9 cellular contexts compared by ENCODE assay signal in the genomic region with DNA sequence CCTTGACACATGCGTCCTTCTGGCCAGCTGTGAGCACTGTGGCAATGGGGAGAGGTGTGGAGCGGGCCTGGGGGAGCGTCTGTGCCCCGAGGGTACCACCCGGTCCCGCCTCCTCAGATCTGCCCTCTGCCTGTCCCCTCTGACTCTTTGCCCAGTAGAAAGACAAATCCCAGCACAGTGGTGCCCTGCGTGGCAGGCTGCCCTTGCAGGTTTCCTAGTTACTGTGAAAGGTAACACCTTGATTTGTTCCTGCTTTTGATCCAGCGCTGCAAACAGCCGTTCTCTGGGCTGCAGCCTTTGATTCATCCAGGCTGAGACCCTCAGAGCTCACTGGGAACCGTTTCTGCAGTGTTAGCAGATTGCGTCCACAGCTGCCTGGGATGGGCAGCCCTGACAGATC. TPM values are rescaled to one million over a fixed set of nuclear protein-coding genes. Genes with fewer than 3 reads are reported as not detected.
DNase-seq lines count a peak whose midpoint lies in the region; FAIRE-seq and TF ChIP-seq lines count a peak whose summit lies in the region.
"Had no signal": no experiment of that assay in that cellular context is flagged by ENCODE, and none has a peak within 500 bp of the region (broad histone marks: within the 10 kb centered on the region; RNA-seq: fewer than 3 reads in every experiment).

No MANE protein-coding gene starts in this region.

- H4K91ac ChIP-seq in neuronal stem cell (ENCODE audit: low read depth, low read length, poor library complexity) = no peak overlapping the region

- H3K4me2 ChIP-seq in BLaER1 (peak overlapping the region; percentile 95), neuronal stem cell (ENCODE audit: insufficient read depth, low read length, poor library complexity, severe bottlenecking) (no peak overlapping the region)

- H4K8ac ChIP-seq in neuronal stem cell (ENCODE audit: low read depth, low read length) = no peak overlapping the region

- peak overlapping the region; percentile 61 to 88 (median 75) for H3K27ac Mint-ChIP-seq in IgD-negative memory B cell

- peak overlapping the region; percentile 54; the same call in 1 of the 2 replicates for H3K4me3 ChIP-seq in BLaER1
- no peak overlapping the region for H3K4me3 ChIP-seq in effector memory CD4-positive, alpha-beta T cell (ENCODE audit: insufficient read depth, low read depth, low read length, poor library complexity, severe bottlenecking)
- H3K4me3 ChIP-seq in neuronal stem cell (ENCODE audit: low read length in 2 of 2) = peak overlapping the region in 1 of 2 donors; percentile 12
- H3K4me3 ChIP-seq in kidney (ENCODE audit: low read length in 2 of 2) = peak overlapping the region in 1 of 2 donors; percentile 0
- H3K4me3 ChIP-seq: SJCRH30 had no signal

- no peaks in the 10 kb centered on the region for H3K9me3 ChIP-seq in BLaER1
- H3K9me3 ChIP-seq in effector memory CD4-positive, alpha-beta T cell (ENCODE audit: control insufficient read depth, low read length) = no peaks in the 10 kb centered on the region
- no peaks in the 10 kb centered on the region for H3K9me3 ChIP-seq in neuronal stem cell (replicated peaks in 1 of 2; ENCODE audit: control insufficient read depth in 2 of 2, insufficient read depth in 1 of 2, low read depth in 1 of 2, low read length in 2 of 2)
- H3K9me3 ChIP-seq in kidney (ENCODE audit: control insufficient read depth in 1 of 2, low read length in 2 of 2) = no peaks in the 10 kb centered on the region
- H3K9me3 ChIP-seq: SJCRH30 had no signal

- H3K36me3 Mint-ChIP-seq in IgD-negative memory B cell = no peaks in the 10 kb centered on the region

- peaks cover 12 to 19% (median 18%) of the 10 kb centered on the region in 3 donors for H3K4me1 Mint-ChIP-seq in IgD-negative memory B cell

- peak overlapping the region in 1 of 4 donors; percentile 67 for H3K4me3 Mint-ChIP-seq in IgD-negative memory B cell

- peak overlapping the region; percentile 63 for H2AK5ac ChIP-seq in neuronal stem cell (ENCODE audit: low read depth, low read length)

- H3K9me3 Mint-ChIP-seq in IgD-negative memory B cell = no peaks in the 10 kb centered on the region

- no peaks in the 10 kb centered on the region for H3K27me3 ChIP-seq in BLaER1
- no peaks in the 10 kb centered on the region for H3K27me3 ChIP-seq in effector memory CD4-positive, alpha-beta T cell (replicated peaks; ENCODE audit: control insufficient read depth, insufficient read depth, low read length, poor library complexity, severe bottlenecking)
- no peaks in the 10 kb centered on the region for H3K27me3 ChIP-seq in neuronal stem cell (ENCODE audit: control insufficient read depth in 3 of 3, insufficient read depth in 3 of 3, low read depth in 1 of 3, low read length in 3 of 3)
- H3K27me3 ChIP-seq: SJCRH30 had no signal

- H3K27ac ChIP-seq in BLaER1 = peak overlapping the region; percentile 80
- peak overlapping the region; percentile 40 for H3K27ac ChIP-seq in effector memory CD4-positive, alpha-beta T cell (ENCODE audit: insufficient read depth, low read length, poor library complexity, severe bottlenecking)
- H3K27ac ChIP-seq in neuronal stem cell (replicated peaks; ENCODE audit: low read length) = no peak overlapping the region
- peak overlapping the region in 1 of 2 donors; percentile 9 for H3K27ac ChIP-seq in kidney (ENCODE audit: low read depth in 2 of 2, low read length in 2 of 2)
- H3K27ac ChIP-seq: SJCRH30 had no signal

- intact Hi-C loops in kidney (cut with DNase I) = no loop called here

- peak overlapping the region; percentile 1 for H3K9ac ChIP-seq in BLaER1
- H3K9ac ChIP-seq in neuronal stem cell (ENCODE audit: low read depth, low read length, poor library complexity) = peak overlapping the region; percentile 63
- H3K9ac ChIP-seq in kidney (ENCODE audit: low read length in 2 of 2) = no peak overlapping the region

- H2BK5ac ChIP-seq in neuronal stem cell (ENCODE audit: low read length) = peak overlapping the region; percentile 39

- peaks cover 95% of the 10 kb centered on the region for H3K4me1 ChIP-seq in BLaER1
- peaks cover 37% of the 10 kb centered on the region for H3K4me1 ChIP-seq in effector memory CD4-positive, alpha-beta T cell (ENCODE audit: control insufficient read depth, insufficient read depth, low read length, poor library complexity, severe bottlenecking)
- peaks cover 22 to 28% of the 10 kb centered on the region in 2 donors for H3K4me1 ChIP-seq in neuronal stem cell (ENCODE audit: control insufficient read depth in 2 of 2, insufficient read depth in 1 of 2, low read depth in 1 of 2, low read length in 2 of 2)
- peaks cover 8 to 57% of the 10 kb centered on the region in 2 donors for H3K4me1 ChIP-seq in kidney (ENCODE audit: control insufficient read depth in 1 of 2, insufficient read depth in 1 of 2, low read depth in 1 of 2, low read length in 2 of 2)
- H3K4me1 ChIP-seq: SJCRH30 had no signal

- no peak for TF ChIP-seq CTCF in kidney (IDR thresholded peaks at IDR 0.05; ENCODE audit: borderline replicate concordance, extremely low read depth, insufficient read depth)

- H2AFZ ChIP-seq in neuronal stem cell (ENCODE audit: low read length) = no peak overlapping the region

- no peak overlapping the region for H2BK15ac ChIP-seq in neuronal stem cell (ENCODE audit: low read length)

- no peak for DNase-seq in effector memory CD4-positive, alpha-beta T cell
- no peak for DNase-seq in neuronal stem cell (ENCODE audit: low spot score)
- DNase-seq in kidney tubule cell (ENCODE audit: low spot score) = no peak
- DNase-seq in kidney = no peak
- no peak for DNase-seq in KBM-7
- no peak for DNase-seq in NOMO-1 (lab: John Stamatoyannopoulos, UW; ENCODE audit: unreplicated experiment in 2 of 2)

- in situ Hi-C loops in KBM-7 (cut with MboI; ENCODE audit: low pct_unique_long_range_greater_than_20kb, low sequenced_read_pairs) = no loop called here

- H4K20me1 ChIP-seq in BLaER1 = peaks cover 99% of the 10 kb centered on the region

- peaks cover 34% of the 10 kb centered on the region for H3K79me1 ChIP-seq in neuronal stem cell (ENCODE audit: low read depth, low read length)

- no peak overlapping the region for H2BK120ac ChIP-seq in neuronal stem cell (ENCODE audit: low read depth, low read length)

- H3K27me3 Mint-ChIP-seq in IgD-negative memory B cell = no peaks in the 10 kb centered on the region

- H3K18ac ChIP-seq in neuronal stem cell (ENCODE audit: low read length) = peak overlapping the region; percentile 89

- FAIRE-seq in kidney (lab: Jason Lieb, UNC) = no peak

- no CpG with 5 or more reads among the region's 11 CpGs for WGBS in neuronal stem cell (ENCODE audit: extremely low coverage in 2 of 2, insufficient read length in 2 of 2, insufficient replicate concordance in 1 of 2), 2 donors

- H3K4ac ChIP-seq in neuronal stem cell (ENCODE audit: low read length) = no peak overlapping the region

- H2BK12ac ChIP-seq in neuronal stem cell (ENCODE audit: low read length) = no peak overlapping the region

- H3K36me3 ChIP-seq in BLaER1 (peaks cover 34% of the 10 kb centered on the region), neuronal stem cell (replicated peaks in 1 of 2; ENCODE audit: control insufficient read depth in 2 of 2, insufficient read depth in 2 of 2, low read length in 2 of 2) (peaks cover 2 to 13% of the 10 kb centered on the region in 2 donors), kidney (ENCODE audit: control insufficient read depth in 1 of 2, insufficient read depth in 2 of 2, low read length in 2 of 2) (no peaks in the 10 kb centered on the region)
- H3K36me3 ChIP-seq in effector memory CD4-positive, alpha-beta T cell (ENCODE audit: control insufficient read depth, insufficient read depth, low read length) = peaks cover 18% of the 10 kb centered on the region
- H3K36me3 ChIP-seq: SJCRH30 had no signal

- H3K23ac ChIP-seq in neuronal stem cell (ENCODE audit: low read depth, low read length, poor library complexity) = peak overlapping the region; percentile 80

- H3K14ac ChIP-seq in neuronal stem cell (ENCODE audit: low read length) = peak overlapping the region; percentile 89

RNA-seq across cellular contexts. Expression of a gene that starts 16.4 kb away (rescaled TPM):
- polyA plus RNA-seq in IgD-negative memory B cell = 6.8 TPM
- polyA plus RNA-seq in neuronal stem cell (2013, experiment 1 of 2) = 61.7 TPM
- polyA plus RNA-seq in neuronal stem cell (2013, experiment 2 of 2) = 70.1 TPM
- 44.7 TPM for total RNA-seq in kidney
- polyA plus RNA-seq in kidney (ENCODE audit: insufficient read depth, low read depth, low replicate concordance) = 23.8 TPM

Comparison
In these comparisons a context has a peak if more than half of its experiments do, and no peak if none do; other contexts are left out.
1. H3K9ac ChIP-seq: peak in BLaER1 (single experiment) and neuronal stem cell (single experiment); none in kidney (0 of 2).